Comparison of ENCODE assay signal across 8 cellular contexts in genomic region chr17:59361386-59361785, GRCh38. TPM values are rescaled to one million over a fixed set of nuclear protein-coding genes. Genes with fewer than 3 reads are reported as not detected.
DNase-seq lines count a peak whose midpoint lies in the region; ATAC-seq and TF ChIP-seq lines count a peak whose summit lies in the region.

No MANE protein-coding gene starts in this region.

- intact Hi-C loops in ascending aorta (cut with DNase I), result no loop called here
- intact Hi-C loops in natural killer cell (cut with micrococcal nuclease), result no loop called here

- TF ChIP-seq CTCF in ascending aorta (IDR thresholded peaks at IDR 0.05), result no peak
- TF ChIP-seq CTCF in natural killer cell (IDR thresholded peaks at IDR 0.05), result no peak
- TF ChIP-seq CTCF in glutamatergic neuron (IDR thresholded peaks at IDR 0.05; ENCODE audit: partially characterized antibody, unreplicated experiment), result no peak

- peaks cover 14% of the 10 kb centered on the region for H3K36me3 Mint-ChIP-seq in IgD-negative memory B cell
- H3K36me3 Mint-ChIP-seq in natural killer cell, result no peaks in the 10 kb centered on the region
- no peaks in the 10 kb centered on the region for H3K36me3 Mint-ChIP-seq in glutamatergic neuron (ENCODE audit: unreplicated experiment)

- peak overlapping the region; percentile 94 to 95 for H3K27ac ChIP-seq in ascending aorta

- H3K4me3 Mint-ChIP-seq in IgD-negative memory B cell (peak overlapping the region; percentile 61 to 82 (median 73)), natural killer cell (peak overlapping the region; percentile 67), glutamatergic neuron (ENCODE audit: unreplicated experiment) (no peak overlapping the region)

- H3K4me1 Mint-ChIP-seq in IgD-negative memory B cell, result peaks cover 60 to 68% (median 61%) of the 10 kb centered on the region in 3 donors
- H3K4me1 Mint-ChIP-seq in natural killer cell, result peaks cover 35 to 65% of the 10 kb centered on the region in 2 donors
- peaks cover 15% of the 10 kb centered on the region for H3K4me1 Mint-ChIP-seq in glutamatergic neuron (ENCODE audit: low read depth, unreplicated experiment)

- H3K9me3 Mint-ChIP-seq in IgD-negative memory B cell (peaks cover 0 to 4% (median 0%) of the 10 kb centered on the region in 3 donors), natural killer cell (no peaks in the 10 kb centered on the region), glutamatergic neuron (ENCODE audit: unreplicated experiment) (no peaks in the 10 kb centered on the region)

- peaks cover 3 to 6% of the 10 kb centered on the region in 2 donors for H3K36me3 ChIP-seq in ascending aorta

- DNase-seq in AG08396 (ENCODE audit: low spot score) (peak; percentile 27), ascending aorta (ENCODE audit: low spot score in 2 of 2) (no peak), natural killer cell (no peak), glutamatergic neuron (no peak), DMS 273 (lab: John Stamatoyannopoulos, UW; ENCODE audit: unreplicated experiment) (no peak)

- H3K27me3 Mint-ChIP-seq in IgD-negative memory B cell (peaks cover 1% of the 10 kb centered on the region), natural killer cell (ENCODE audit: low read depth in 2 of 2) (no peaks in the 10 kb centered on the region), glutamatergic neuron (ENCODE audit: unreplicated experiment) (no peaks in the 10 kb centered on the region)

- H3K9me3 ChIP-seq in ascending aorta, result no peaks in the 10 kb centered on the region

- H3K27ac Mint-ChIP-seq in IgD-negative memory B cell, result peak overlapping the region; percentile 57 to 95 (median 87)
- peak overlapping the region; percentile 31 to 59 for H3K27ac Mint-ChIP-seq in natural killer cell
- no peak overlapping the region for H3K27ac Mint-ChIP-seq in glutamatergic neuron (ENCODE audit: unreplicated experiment)

- no peak for ATAC-seq in natural killer cell
- no peak for ATAC-seq in HG02763 (IDR thresholded peaks at IDR 0.05; ENCODE audit: unreplicated experiment)
- no peak for ATAC-seq in HG03175 (IDR thresholded peaks at IDR 0.05; ENCODE audit: unreplicated experiment)

- no peaks in the 10 kb centered on the region for H3K27me3 ChIP-seq in ascending aorta

- peaks cover 51 to 96% of the 10 kb centered on the region in 2 donors for H3K4me1 ChIP-seq in ascending aorta

- no peak overlapping the region for H3K4me3 ChIP-seq in ascending aorta

RNA-seq across cellular contexts. Expression of gene YPEL2, which starts 29.9 kb away (rescaled TPM):
- 18.8 TPM for polyA plus RNA-seq in IgD-negative memory B cell
- total RNA-seq in ascending aorta, result 10.5 TPM
- 10 to 100 TPM; 30.5 to 35.6 (median 33.5) TPM for total RNA-seq in natural killer cell
- 20.8 TPM for total RNA-seq in glutamatergic neuron (ENCODE audit: unreplicated experiment)
